ENCODE assay signal across 18 cellular contexts in the genomic region with DNA sequence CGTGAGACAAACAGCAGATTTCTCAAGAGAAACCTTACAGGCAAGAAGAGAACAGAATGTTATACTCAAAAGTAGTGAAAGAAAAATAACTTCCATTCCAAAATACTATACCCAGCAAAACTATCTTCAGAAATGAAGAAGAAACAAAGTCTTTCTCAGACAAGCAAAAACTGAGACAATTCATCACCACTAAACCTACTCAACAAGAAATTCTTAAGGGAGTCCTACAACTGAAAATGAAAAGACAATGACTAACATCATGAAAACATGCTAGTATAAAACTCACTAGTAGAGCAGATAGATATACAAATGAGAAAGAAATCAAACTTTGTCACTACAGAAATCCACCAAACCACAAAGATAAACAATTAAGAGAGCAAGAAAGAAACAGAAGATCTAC.
A peak's percentile ranks its signal among the peaks of the same experiment; 100 is the strongest.
DNase-seq lines count a peak whose midpoint lies in the region; ATAC-seq, FAIRE-seq and TF ChIP-seq lines count a peak whose summit lies in the region.
"Had no signal": no experiment of that assay in that cellular context is flagged by ENCODE, and none has a peak within 500 bp of the region (broad histone marks: within the 10 kb centered on the region; RNA-seq: fewer than 3 reads in every experiment).

No MANE protein-coding gene starts in this region.

- dilution Hi-C loops in keratinocyte (cut with MboI; ENCODE audit: extremely low pct_ligation_motif_present, low sequenced_read_pairs) = no loop called here

- no peak overlapping the region for H2AFZ ChIP-seq in keratinocyte (ENCODE audit: control insufficient read depth, low read length)

- H3K36me3 ChIP-seq in keratinocyte (ENCODE audit: control insufficient read depth in 2 of 2, extremely low read depth in 1 of 2, insufficient read depth in 2 of 2, low read length in 2 of 2) = peaks cover 0 to 6% of the 10 kb centered on the region in 2 experiments

- H3K36me3 Mint-ChIP-seq in activated naive CD4-positive, alpha-beta T cell treated with anti-CD3 and anti-CD28 coated beads, Interleukin-2, amount 50 U/mL, for 24 hours = peaks cover 67% of the 10 kb centered on the region
- H3K36me3 Mint-ChIP-seq in activated T-helper 17 cell treated with anti-CD3 and anti-CD28 coated beads, Interleukin-2, amount 50 U/mL, for 72 hours (ENCODE audit: low read depth) = peaks cover 79% of the 10 kb centered on the region

- H3K27ac Mint-ChIP-seq in activated naive CD4-positive, alpha-beta T cell treated with anti-CD3 and anti-CD28 coated beads, Interleukin-2, amount 50 U/mL, for 24 hours = peak overlapping the region; percentile 39
- no peak overlapping the region for H3K27ac Mint-ChIP-seq in activated T-helper 17 cell treated with anti-CD3 and anti-CD28 coated beads, Interleukin-2, amount 50 U/mL, for 72 hours
- H3K27ac Mint-ChIP-seq: CD14-positive monocyte; CD8-positive, alpha-beta T cell had no signal

- H3K27me3 Mint-ChIP-seq in activated naive CD4-positive, alpha-beta T cell treated with anti-CD3 and anti-CD28 coated beads, Interleukin-2, amount 50 U/mL, for 24 hours = no peaks in the 10 kb centered on the region
- H3K27me3 Mint-ChIP-seq in activated T-helper 17 cell treated with anti-CD3 and anti-CD28 coated beads, Interleukin-2, amount 50 U/mL, for 72 hours = no peaks in the 10 kb centered on the region

- H3K27me3 ChIP-seq in keratinocyte (ENCODE audit: control insufficient read depth, extremely low read depth, insufficient read depth, low read length) = no peaks in the 10 kb centered on the region

- peak; percentile 81 for ATAC-seq in activated T-helper 17 cell treated with anti-CD3 and anti-CD28 coated beads, Interleukin-2, amount 50 U/mL, for 72 hours (replicated peaks)
- ATAC-seq in HG03565 (IDR thresholded peaks at IDR 0.05; ENCODE audit: unreplicated experiment) = no peak
- ATAC-seq: A549; CD8-positive, alpha-beta T cell; HCT116 had no signal

- H3K4me3 Mint-ChIP-seq in activated naive CD4-positive, alpha-beta T cell treated with anti-CD3 and anti-CD28 coated beads, Interleukin-2, amount 50 U/mL, for 24 hours = no peak overlapping the region
- no peak overlapping the region for H3K4me3 Mint-ChIP-seq in activated T-helper 17 cell treated with anti-CD3 and anti-CD28 coated beads, Interleukin-2, amount 50 U/mL, for 72 hours
- H3K4me3 Mint-ChIP-seq: CD14-positive monocyte; CD8-positive, alpha-beta T cell had no signal

- no peak for DNase-seq in activated naive CD4-positive, alpha-beta T cell (lab: John Stamatoyannopoulos, UW)
- DNase-seq in M059J (ENCODE audit: low read depth) = peak; percentile 30
- DNase-seq in keratinocyte (ENCODE audit: low read depth, low spot score) = no peak
- no peak for DNase-seq in NCI-H1092 (lab: John Stamatoyannopoulos, UW)
- DNase-seq in hepatic stellate cell (ENCODE audit: low spot score) = no peak
- DNase-seq: CD8-positive, alpha-beta T cell; COR-L47; DMS153; DND-41; GDM1 had no signal

- H3K9ac ChIP-seq in keratinocyte (ENCODE audit: control insufficient read depth, extremely low read depth, insufficient read depth, low read length) = no peak overlapping the region

- no peak overlapping the region for H3K27ac ChIP-seq in keratinocyte (ENCODE audit: control insufficient read depth, insufficient read depth, low read length)
- H3K27ac ChIP-seq: A549 had no signal

- H3K9me3 ChIP-seq in keratinocyte (ENCODE audit: control insufficient read depth, low read depth, low read length) = peaks cover 11% of the 10 kb centered on the region

- H3K9me1 ChIP-seq in keratinocyte (ENCODE audit: control insufficient read depth, extremely low read depth, insufficient read depth, low read length) = no peaks in the 10 kb centered on the region

- H4K20me1 ChIP-seq in keratinocyte (ENCODE audit: control insufficient read depth, extremely low read depth, insufficient read depth, low read length) = no peaks in the 10 kb centered on the region

- no peak overlapping the region for H3K4me3 ChIP-seq in keratinocyte (ENCODE audit: control insufficient read depth in 2 of 3, extremely low read depth in 1 of 3, insufficient read depth in 2 of 3, low read depth in 1 of 3, low read length in 3 of 3)
- H3K4me3 ChIP-seq: A549 had no signal

- peak; percentile 26 for FAIRE-seq in keratinocyte (lab: Jason Lieb, UNC)
- FAIRE-seq: A549, D721Med, GM12892 had no signal

- peaks cover 6% of the 10 kb centered on the region for H3K4me1 Mint-ChIP-seq in activated naive CD4-positive, alpha-beta T cell treated with anti-CD3 and anti-CD28 coated beads, Interleukin-2, amount 50 U/mL, for 24 hours
- H3K4me1 Mint-ChIP-seq in activated T-helper 17 cell treated with anti-CD3 and anti-CD28 coated beads, Interleukin-2, amount 50 U/mL, for 72 hours = no peaks in the 10 kb centered on the region
- H3K4me1 Mint-ChIP-seq: CD14-positive monocyte had no signal

- peaks cover 27% of the 10 kb centered on the region for H3K9me3 Mint-ChIP-seq in activated naive CD4-positive, alpha-beta T cell treated with anti-CD3 and anti-CD28 coated beads, Interleukin-2, amount 50 U/mL, for 24 hours
- H3K9me3 Mint-ChIP-seq in activated T-helper 17 cell treated with anti-CD3 and anti-CD28 coated beads, Interleukin-2, amount 50 U/mL, for 72 hours = peaks cover 24% of the 10 kb centered on the region

- no peak for TF ChIP-seq CTCF in keratinocyte (optimal IDR thresholded peaks at IDR 0.05 in 1 of 3, IDR thresholded peaks at IDR 0.05 in 1 of 3, conservative IDR thresholded peaks at IDR 0.05 in 1 of 3; ENCODE audit: extremely low read depth in 1 of 3, insufficient read depth in 2 of 3, low read length in 3 of 3)

- no peaks in the 10 kb centered on the region for H3K79me2 ChIP-seq in keratinocyte (ENCODE audit: control insufficient read depth, insufficient read depth, low read length)

- H3K4me1 ChIP-seq in keratinocyte (ENCODE audit: control insufficient read depth, extremely low read depth, insufficient read depth, low read length) = no peaks in the 10 kb centered on the region
- H3K4me1 ChIP-seq: A549 had no signal

- H3K4me2 ChIP-seq in keratinocyte (ENCODE audit: control insufficient read depth, extremely low read depth, insufficient read depth, low read depth, low read length) = no peak overlapping the region
- H3K4me2 ChIP-seq: A549 had no signal
